9 cellular contexts compared by ENCODE assay signal in the genomic region with DNA sequence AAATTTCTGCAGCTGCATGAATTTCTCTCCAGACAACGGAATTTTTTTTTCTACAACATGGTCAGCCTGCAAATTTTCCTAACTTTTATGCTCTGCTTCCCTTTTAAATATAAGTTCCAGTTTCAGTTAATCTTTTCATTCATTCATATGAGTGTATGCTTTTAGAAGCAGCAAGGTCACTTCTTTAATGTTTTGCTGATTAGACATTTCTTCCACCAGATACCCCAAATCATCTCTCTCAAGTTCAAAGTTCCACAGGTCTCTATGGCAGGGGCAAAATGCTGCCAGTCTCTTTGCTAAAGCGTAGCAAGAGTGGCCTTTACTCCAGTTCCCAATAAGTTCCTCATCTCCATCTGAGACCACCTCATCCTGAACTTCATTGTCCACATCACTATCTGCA.
"Had no signal": no experiment of that assay in that cellular context is flagged by ENCODE, and none has a peak within 500 bp of the region (broad histone marks: within the 10 kb centered on the region; RNA-seq: fewer than 3 reads in every experiment).

No MANE protein-coding gene starts in this region.

- H3K36me3 ChIP-seq: HAP-1 had no signal

- H3K27ac Mint-ChIP-seq: GM23338, HFFc6, IgD-negative memory B cell had no signal

- H3K27me3 Mint-ChIP-seq: IgD-negative memory B cell had no signal

- H3K27ac ChIP-seq: HL-60 had no signal

- H3K4me1 ChIP-seq: HAP-1 had no signal

- H2AFZ ChIP-seq: GM23338 had no signal

- ATAC-seq: GM23338, HCT116 had no signal

- H3K4me3 ChIP-seq: GM23338, HAP-1 had no signal

- H3K9me3 ChIP-seq: HAP-1 had no signal

- H3K4me2 ChIP-seq: GM23338 had no signal

- DNase-seq: H7, HFFc6, KG1 had no signal

- H3K4me3 Mint-ChIP-seq: GM23338, HFFc6, IgD-negative memory B cell had no signal

- FAIRE-seq: H1 had no signal

- H3K4me1 Mint-ChIP-seq: GM23338, IgD-negative memory B cell had no signal
